In the genomic region with DNA sequence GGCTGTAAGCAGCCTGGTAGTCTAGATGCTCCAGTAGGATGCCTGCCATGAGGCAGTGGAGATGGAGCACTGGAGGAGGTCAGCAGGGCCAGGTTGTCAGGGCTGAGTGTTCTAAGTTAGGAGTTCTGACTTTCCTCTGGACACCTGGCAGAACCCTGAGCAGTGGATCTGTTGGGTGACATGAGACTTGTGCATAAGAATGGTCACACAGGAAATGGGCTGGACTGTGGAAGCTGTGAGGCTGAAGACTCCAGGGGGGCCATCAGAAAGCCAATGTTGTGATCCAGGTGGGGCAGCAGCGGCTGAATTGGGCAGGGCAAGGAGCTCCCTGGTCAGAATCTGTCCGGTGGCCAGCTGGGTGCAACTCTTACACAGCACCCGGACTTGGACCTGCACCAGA, we compare ENCODE assay signal across 22 cellular contexts. TPM values are rescaled to one million over a fixed set of nuclear protein-coding genes. Genes with fewer than 3 reads are reported as not detected.
DNase-seq lines count a peak whose midpoint lies in the region; ATAC-seq and TF ChIP-seq lines count a peak whose summit lies in the region.
"Had no signal": no experiment of that assay in that cellular context is flagged by ENCODE, and none has a peak within 500 bp of the region (broad histone marks: within the 10 kb centered on the region; RNA-seq: fewer than 3 reads in every experiment).

No MANE protein-coding gene starts in this region.

- H2BK12ac ChIP-seq in trophoblast cell (ENCODE audit: low read length): no peak overlapping the region

- peak overlapping the region; percentile 16 for H2BK120ac ChIP-seq in trophoblast cell (ENCODE audit: insufficient read depth, low read length, poor library complexity)

- in situ Hi-C loops in G401 (cut with HindIII; ENCODE audit: low sequenced_read_pairs): loop anchor here (25.0 kb wide), 1 partner anchor 90 kb away; no protein-coding TSS in a partner anchor

- peaks cover 26% of the 10 kb centered on the region for H3K36me3 ChIP-seq in HUES48 (ENCODE audit: control insufficient read depth, insufficient read depth, low read length)
- H3K36me3 ChIP-seq in trophoblast cell (ENCODE audit: control insufficient read depth in 1 of 2, insufficient read depth in 2 of 2, low read length in 2 of 2): peaks cover 0 to 3% of the 10 kb centered on the region in 2 experiments
- H3K36me3 ChIP-seq in A673 (ENCODE audit: insufficient read depth, low read length, poor library complexity, severe bottlenecking): no peaks in the 10 kb centered on the region

- H4K91ac ChIP-seq in trophoblast cell (ENCODE audit: low read depth, low read length): peak overlapping the region; percentile 20

- H3K18ac ChIP-seq in trophoblast cell (ENCODE audit: low read length): no peak overlapping the region

- no peak overlapping the region for H4K12ac ChIP-seq in trophoblast cell (ENCODE audit: low read depth, low read length)

- peaks cover 7% of the 10 kb centered on the region for H3K79me1 ChIP-seq in trophoblast cell (ENCODE audit: low read length)

- H3K27ac ChIP-seq in HUES48 (ENCODE audit: low read depth, low read length) (peak overlapping the region; percentile 28), trophoblast cell (ENCODE audit: low read depth, low read length) (no peak overlapping the region), A673 (ENCODE audit: low read depth, low read length, poor library complexity, severe bottlenecking) (no peak overlapping the region)
- H3K27ac ChIP-seq: HL-60 had no signal

- WGBS in trophoblast cell (ENCODE audit: extremely low coverage, insufficient coverage, insufficient read length): no CpG with 5 or more reads among the region's 3 CpGs

- DNase-seq in G401 (ENCODE audit: low spot score): peak; percentile 62
- peak; percentile 42 for DNase-seq in cerebellum (ENCODE audit: low spot score)
- no peak for DNase-seq in trophoblast cell
- no peak for DNase-seq in A673 (ENCODE audit: low spot score)
- DNase-seq in NCI-H2107 treated with DMSO at 0.1 percent for 48 hours (lab: John Stamatoyannopoulos, UW; ENCODE audit: unreplicated experiment): no peak
- DNase-seq: COR-L47; HFFc6; NCI-H1105; NCI-H1694; NCI-H510A; NCI-H748 treated with DMSO at 0.1 percent for 48 hours; NK-92 treated with Interleukin-12 subunit alpha and Interleukin-12 subunit beta, amount 100 ng/mL, for 24 hours; SW 1271 had no signal

- no peak overlapping the region for H3K23ac ChIP-seq in trophoblast cell (ENCODE audit: low read length)

- H4K8ac ChIP-seq in trophoblast cell (ENCODE audit: low read depth, low read length): no peak overlapping the region

- H3K9ac ChIP-seq in HUES48 (ENCODE audit: low read depth, low read length): no peak overlapping the region
- no peak overlapping the region for H3K9ac ChIP-seq in trophoblast cell (ENCODE audit: low read length)

- H3K4me1 ChIP-seq in HUES48 (ENCODE audit: control insufficient read depth, insufficient read depth, low read length) (0 out of 2 replicates have a peak, but pooled peaks cover 4% of the 10 kb centered on the region), trophoblast cell (ENCODE audit: control insufficient read depth in 1 of 2, insufficient read depth in 2 of 2, low read length in 2 of 2) (peaks cover 5 to 9% of the 10 kb centered on the region in 2 experiments), A673 (ENCODE audit: insufficient read depth, low read length, poor library complexity, severe bottlenecking) (no peaks in the 10 kb centered on the region)

- CTCF ChIA-PET in A673 (lab: Charles Lee): interaction anchor here (0.6 kb wide), 1 partner anchor 708 kb away, joined by 5 read pairs; no protein-coding TSS in a partner anchor

- BruUV-seq in A673 (replicated peaks; lab: Mats Ljungman, UMichigan): no TSS peak

- no peaks in the 10 kb centered on the region for H3K79me2 ChIP-seq in trophoblast cell (ENCODE audit: control insufficient read depth, insufficient read depth, low read length, poor library complexity)

- no peak for ATAC-seq in HG02870 (IDR thresholded peaks at IDR 0.05; ENCODE audit: unreplicated experiment)
- ATAC-seq: GM12878, Right ventricle myocardium inferior had no signal

- H3K4me3 ChIP-seq in HUES48 (ENCODE audit: low read depth, low read length) (no peak overlapping the region), trophoblast cell (ENCODE audit: low read depth, low read length) (no peak overlapping the region), A673 (ENCODE audit: low read depth, low read length, poor library complexity, severe bottlenecking) (no peak overlapping the region)
- H3K4me3 ChIP-seq: GM12878 had no signal

- H3K9me3 ChIP-seq in HUES48 (ENCODE audit: control insufficient read depth, insufficient read depth, low read length): no peaks in the 10 kb centered on the region
- H3K9me3 ChIP-seq in trophoblast cell (ENCODE audit: insufficient read depth, low read depth, low read length): no peaks in the 10 kb centered on the region
- H3K9me3 ChIP-seq in A673 (ENCODE audit: low read depth, low read length, poor library complexity, severe bottlenecking): no peaks in the 10 kb centered on the region

- no peak overlapping the region for H2BK5ac ChIP-seq in trophoblast cell (ENCODE audit: low read depth, low read length, poor library complexity)

- no peak overlapping the region for H2AFZ ChIP-seq in trophoblast cell (ENCODE audit: insufficient read depth, low read length, poor library complexity)

- intact Hi-C loops in A673 (cut with micrococcal nuclease; ENCODE audit: unreplicated experiment): no loop called here

- H2AK5ac ChIP-seq in trophoblast cell (ENCODE audit: low read length): no peak overlapping the region

- H3K27me3 ChIP-seq in HUES48 (ENCODE audit: control insufficient read depth, insufficient read depth, low read length): no peaks in the 10 kb centered on the region
- H3K27me3 ChIP-seq in trophoblast cell (ENCODE audit: insufficient read depth, low read length): no peaks in the 10 kb centered on the region
- no peaks in the 10 kb centered on the region for H3K27me3 ChIP-seq in A673 (replicated peaks; ENCODE audit: insufficient read depth, low read depth, low read length, poor library complexity)

- no peak overlapping the region for H3K4me2 ChIP-seq in trophoblast cell (ENCODE audit: low read length)

- H3K4ac ChIP-seq in trophoblast cell (ENCODE audit: low read depth, low read length): no peak overlapping the region

- POLR2A ChIA-PET in A673 (lab: Charles Lee; ENCODE audit: low non-redundant PET): no interaction called here

- TF ChIP-seq CTCF in A673 (conservative IDR thresholded peaks at IDR 0.05; ENCODE audit: low read depth, low read length): no peak

- no peak overlapping the region for H3K14ac ChIP-seq in trophoblast cell (ENCODE audit: low read length)

RNA-seq across cellular contexts. Expression of a gene that starts 23.9 kb away (rescaled TPM):
- not detected in 2 replicates for total RNA-seq in G401 (2014; rRNA removed; shearing (Covaris generic))
- total RNA-seq in cerebellum (0.64 TPM), A673 (2021) (not detected in 2 replicates)
- 0.01 TPM in 1 of 2 replicates, not detected in the other for polyA plus RNA-seq in trophoblast cell (2013)
- total RNA-seq: Daoy, GM12878, H4, HFFc6, Right ventricle myocardium inferior, SK-MEL-5 had no signal
- polyA plus RNA-seq: AG04450 had no signal

RNA-seq across cellular contexts. Expression of a gene that starts 45.7 kb away (rescaled TPM):
- 48.4 and 61.8 TPM in 2 replicates for total RNA-seq in G401 (2014; rRNA removed; shearing (Covaris generic))
- total RNA-seq in cerebellum (18.4 TPM), A673 (2021) (20.0 and 23.5 TPM in 2 replicates)
- polyA plus RNA-seq in trophoblast cell (2013): 53.0 and 54.0 TPM in 2 replicates

Comparison
In these comparisons a context has a peak if more than half of its experiments do, and no peak if none do; other contexts are left out.
1. DNase-seq: peak in G401 (single experiment) and cerebellum (single experiment); none in trophoblast cell (0 of 2), A673 (single experiment) and NCI-H2107 treated with DMSO at 0.1 percent for 48 hours (single experiment).